In the genomic region with DNA sequence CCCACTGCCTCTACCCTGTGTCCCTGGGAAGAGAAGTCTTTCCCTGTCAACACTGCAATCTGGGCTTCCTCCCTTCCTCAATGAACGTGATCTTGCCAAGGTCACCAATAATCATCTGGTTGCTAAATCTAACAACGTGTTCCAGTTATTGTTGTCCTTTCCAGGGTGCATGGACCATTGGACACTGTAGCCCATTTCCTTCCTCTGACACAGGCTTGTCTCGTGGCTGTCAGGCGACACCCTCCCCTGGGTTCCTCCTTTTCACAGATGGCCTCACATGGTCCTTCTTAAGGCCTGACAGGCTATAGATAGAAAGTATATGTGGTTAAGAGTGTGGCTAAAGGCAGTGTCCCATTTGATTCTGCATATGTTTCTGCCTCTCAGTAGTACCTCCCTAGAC, we compare ENCODE assay signal across 8 cellular contexts.
A peak's percentile ranks its signal among the peaks of the same experiment; 100 is the strongest.
DNase-seq lines count a peak whose midpoint lies in the region; ATAC-seq and TF ChIP-seq lines count a peak whose summit lies in the region.

No MANE protein-coding gene starts in this region.

- H3K9me3 ChIP-seq in BLaER1 (peaks cover 17% of the 10 kb centered on the region), left lung (no peaks in the 10 kb centered on the region)

- no peak overlapping the region for H3K9ac ChIP-seq in BLaER1

- H4K20me1 ChIP-seq in BLaER1, result no peaks in the 10 kb centered on the region

- TF ChIP-seq CTCF in left lung (IDR thresholded peaks at IDR 0.05), result no peak

- H3K4me2 ChIP-seq in BLaER1, result peak overlapping the region; percentile 92

- intact Hi-C loops in left lung (cut with DNase I), result no loop called here

- H3K27me3 ChIP-seq in BLaER1 (no peaks in the 10 kb centered on the region), left lung (peaks cover 0 to 17% of the 10 kb centered on the region in 2 donors)

- H3K4me3 ChIP-seq in BLaER1 (peak overlapping the region; percentile 48), left lung (no peak overlapping the region)

- H3K27ac ChIP-seq in BLaER1, result peak overlapping the region; percentile 77
- H3K27ac ChIP-seq in left lung, result peak overlapping the region; percentile 42 to 53

- peaks cover 34% of the 10 kb centered on the region for H3K4me1 ChIP-seq in BLaER1
- peaks cover 0 to 47% of the 10 kb centered on the region in 2 donors for H3K4me1 ChIP-seq in left lung

- peak; percentile 90 for DNase-seq in NOMO-1 treated with dmso at 0.1 percent for 144 hours (lab: John Stamatoyannopoulos, UW; ENCODE audit: unreplicated experiment)
- DNase-seq in left lung, result peak; percentile 82 to 87
- DNase-seq in NCI-H510A treated with DMSO at 0.1 percent for 48 hours (lab: John Stamatoyannopoulos, UW), result no peak
- DNase-seq in retina, result no peak
- DNase-seq in HT-29 (ENCODE audit: low spot score), result no peak
- no peak for DNase-seq in NCI-H1930 (lab: John Stamatoyannopoulos, UW)

- no peaks in the 10 kb centered on the region for H3K36me3 ChIP-seq in BLaER1
- no peaks in the 10 kb centered on the region for H3K36me3 ChIP-seq in left lung

- ATAC-seq in GM21529 (IDR thresholded peaks at IDR 0.05; ENCODE audit: unreplicated experiment) (peak; percentile 70), left lung (peak; percentile 51)

Comparison
In these comparisons a context has a peak if more than half of its experiments do, and no peak if none do; other contexts are left out.
1. DNase-seq: peak in NOMO-1 treated with dmso at 0.1 percent for 144 hours (single experiment) and left lung (2 of 2); none in NCI-H510A treated with DMSO at 0.1 percent for 48 hours (single experiment), retina (single experiment), HT-29 (single experiment) and NCI-H1930 (0 of 2).